Comparison of ENCODE assay signal across 1 cellular context in the genomic region with DNA sequence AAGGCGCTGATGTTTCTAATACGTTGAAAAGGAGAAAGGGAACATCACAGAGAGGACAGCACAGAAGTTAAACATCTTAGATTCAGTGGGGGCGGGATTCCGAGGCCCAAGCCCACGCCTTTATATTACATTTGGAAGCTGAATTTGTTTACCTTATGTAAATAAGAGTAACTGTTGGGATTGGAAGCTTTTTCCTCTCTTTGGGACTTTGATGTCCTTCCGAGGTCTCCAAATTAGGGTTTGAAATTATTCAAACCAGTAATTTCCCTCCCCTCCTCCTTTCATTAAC.
TF ChIP-seq lines count a peak whose summit lies in the region.

No MANE protein-coding gene starts in this region.

TF ChIP-seq in A549, 52 proteins besides CTCF, POLR2A, EP300 and RAD21:
- TF ChIP-seq, protein P1, sequence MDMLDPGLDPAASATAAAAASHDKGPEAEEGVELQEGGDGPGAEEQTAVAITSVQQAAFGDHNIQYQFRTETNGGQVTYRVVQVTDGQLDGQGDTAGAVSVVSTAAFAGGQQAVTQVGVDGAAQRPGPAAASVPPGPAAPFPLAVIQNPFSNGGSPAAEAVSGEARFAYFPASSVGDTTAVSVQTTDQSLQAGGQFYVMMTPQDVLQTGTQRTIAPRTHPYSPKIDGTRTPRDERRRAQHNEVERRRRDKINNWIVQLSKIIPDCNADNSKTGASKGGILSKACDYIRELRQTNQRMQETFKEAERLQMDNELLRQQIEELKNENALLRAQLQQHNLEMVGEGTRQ (IDR thresholded peaks at IDR 0.05), result no peak
- no peak for TF ChIP-seq NPAS2 (CRISPR knock-in tag; IDR thresholded peaks at IDR 0.05; ENCODE audit: borderline replicate concordance)
- TF ChIP-seq GATA3 (IDR thresholded peaks at IDR 0.05; ENCODE audit: borderline replicate concordance), result no peak
- no peak for TF ChIP-seq MAX (IDR thresholded peaks at IDR 0.05)
- TF ChIP-seq EHMT2 (IDR thresholded peaks at IDR 0.05; ENCODE audit: low read depth), result no peak
- TF ChIP-seq BHLHE40 (IDR thresholded peaks at IDR 0.05; ENCODE audit: low read depth, low read length), result no peak
- TF ChIP-seq HDAC2 (IDR thresholded peaks at IDR 0.05), result no peak
TF ChIP-seq in A549: peak in this region for 0.
